ENCODE assay signal across 11 cellular contexts in the genomic region with DNA sequence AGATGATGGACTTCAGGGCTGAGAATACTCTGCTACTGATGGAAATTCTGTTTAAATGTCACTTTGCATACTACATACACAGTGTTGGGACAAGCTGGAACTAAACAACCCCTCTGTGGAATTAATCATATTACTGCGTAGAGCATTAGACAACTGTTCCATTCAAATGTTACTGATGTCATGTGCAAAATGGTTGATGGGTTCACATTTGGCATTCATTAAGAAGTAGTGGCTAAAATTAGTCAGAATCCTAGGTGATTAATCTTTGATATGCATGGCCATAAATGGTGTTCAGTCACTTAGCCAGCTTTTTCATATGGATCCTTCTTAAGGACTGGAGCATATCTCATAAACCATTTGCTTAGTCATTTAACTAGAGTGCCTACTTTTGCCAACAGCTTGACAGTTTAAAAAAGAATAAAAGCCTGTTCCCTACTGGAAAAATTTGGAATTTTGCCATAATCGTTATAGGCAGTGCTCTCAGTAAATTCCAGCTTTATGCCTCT.
DNase-seq lines count a peak whose midpoint lies in the region; ATAC-seq and TF ChIP-seq lines count a peak whose summit lies in the region.
"Had no signal": no experiment of that assay in that cellular context is flagged by ENCODE, and none has a peak within 500 bp of the region (broad histone marks: within the 10 kb centered on the region; RNA-seq: fewer than 3 reads in every experiment).

No MANE protein-coding gene starts in this region.

- no peaks in the 10 kb centered on the region for H3K9me3 ChIP-seq in effector memory CD4-positive, alpha-beta T cell (ENCODE audit: control insufficient read depth, low read length)
- H3K9me3 ChIP-seq: right lobe of liver had no signal

- H3K36me3 Mint-ChIP-seq in immature natural killer cell = no peaks in the 10 kb centered on the region

- H3K9me3 Mint-ChIP-seq in immature natural killer cell = peaks cover 0 to 3% (median 2%) of the 10 kb centered on the region in 6 donors
- H3K9me3 Mint-ChIP-seq: activated T-helper 17 cell treated with anti-CD3 and anti-CD28 coated beads, Interleukin-2, amount 50 U/mL, for 72 hours had no signal

- ATAC-seq in GM18520 (IDR thresholded peaks at IDR 0.05; ENCODE audit: unreplicated experiment) = no peak
- ATAC-seq: activated T-helper 17 cell treated with anti-CD3 and anti-CD28 coated beads, Interleukin-2, amount 50 U/mL, for 72 hours; left colon had no signal

- no peak overlapping the region for H3K27ac ChIP-seq in effector memory CD4-positive, alpha-beta T cell (ENCODE audit: insufficient read depth, low read length, poor library complexity, severe bottlenecking)
- H3K27ac ChIP-seq: right lobe of liver had no signal

- no peak for TF ChIP-seq CTCF in cardiac fibroblast (IDR thresholded peaks at IDR 0.05; ENCODE audit: low read depth, low read length)

- no peaks in the 10 kb centered on the region for H3K4me1 ChIP-seq in effector memory CD4-positive, alpha-beta T cell (ENCODE audit: control insufficient read depth, insufficient read depth, low read length, poor library complexity, severe bottlenecking)
- H3K4me1 ChIP-seq: right lobe of liver had no signal

- H3K36me3 ChIP-seq in effector memory CD4-positive, alpha-beta T cell (ENCODE audit: control insufficient read depth, insufficient read depth, low read length) = no peaks in the 10 kb centered on the region
- H3K36me3 ChIP-seq: right lobe of liver had no signal

- no peaks in the 10 kb centered on the region for H3K4me1 Mint-ChIP-seq in immature natural killer cell
- H3K4me1 Mint-ChIP-seq: activated T-helper 17 cell treated with anti-CD3 and anti-CD28 coated beads, Interleukin-2, amount 50 U/mL, for 72 hours had no signal

- H3K4me3 Mint-ChIP-seq in immature natural killer cell = no peak overlapping the region
- H3K4me3 Mint-ChIP-seq: activated T-helper 17 cell treated with anti-CD3 and anti-CD28 coated beads, Interleukin-2, amount 50 U/mL, for 72 hours had no signal

- H3K27me3 Mint-ChIP-seq in immature natural killer cell (ENCODE audit: low read depth in 3 of 3) = peaks cover 0 to 1% (median 0%) of the 10 kb centered on the region in 3 donors

- H3K4me3 ChIP-seq in cardiac fibroblast (replicated peaks in 1 of 2; ENCODE audit: low read depth in 2 of 2, low read length in 2 of 2) = no peak overlapping the region
- H3K4me3 ChIP-seq in effector memory CD4-positive, alpha-beta T cell (ENCODE audit: insufficient read depth, low read depth, low read length, poor library complexity, severe bottlenecking) = no peak overlapping the region
- H3K4me3 ChIP-seq: right lobe of liver had no signal

- DNase-seq in DMS79 (lab: John Stamatoyannopoulos, UW) (peak; percentile 67), NCI-H187 treated with DMSO at 0.1 percent for 48 hours (lab: John Stamatoyannopoulos, UW) (peak; percentile 57), cardiac fibroblast (ENCODE audit: low read depth in 2 of 2) (peak; percentile 23 to 33), myocyte (ENCODE audit: low read depth) (peak; percentile 18), immature natural killer cell (no peak), NCI-H1436 (lab: John Stamatoyannopoulos, UW) (no peak)
- DNase-seq in effector memory CD4-positive, alpha-beta T cell = no peak
- DNase-seq: left colon had no signal

- H3K27ac Mint-ChIP-seq in immature natural killer cell = no peak overlapping the region
- H3K27ac Mint-ChIP-seq: activated T-helper 17 cell treated with anti-CD3 and anti-CD28 coated beads, Interleukin-2, amount 50 U/mL, for 72 hours had no signal

- no peaks in the 10 kb centered on the region for H3K27me3 ChIP-seq in effector memory CD4-positive, alpha-beta T cell (replicated peaks; ENCODE audit: control insufficient read depth, insufficient read depth, low read length, poor library complexity, severe bottlenecking)
- H3K27me3 ChIP-seq: right lobe of liver had no signal

Comparison
In these comparisons a context has a peak if more than half of its experiments do, and no peak if none do; other contexts are left out.
1. DNase-seq: peak in DMS79 (single experiment), NCI-H187 treated with DMSO at 0.1 percent for 48 hours (single experiment), cardiac fibroblast (2 of 2) and myocyte (single experiment); none in immature natural killer cell (0 of 3), effector memory CD4-positive, alpha-beta T cell (0 of 3) and NCI-H1436 (single experiment).